In genomic region chr9:134146774-134147493, GRCh38 we compare ENCODE assay signal across 19 cellular contexts. TPM values are rescaled to one million over a fixed set of nuclear protein-coding genes. Genes with fewer than 3 reads are reported as not detected.
DNase-seq lines count a peak whose midpoint lies in the region; ATAC-seq, FAIRE-seq and TF ChIP-seq lines count a peak whose summit lies in the region.
"Had no signal": no experiment of that assay in that cellular context is flagged by ENCODE, and none has a peak within 500 bp of the region (broad histone marks: within the 10 kb centered on the region; RNA-seq: fewer than 3 reads in every experiment).

No MANE protein-coding gene starts in this region.

- H3K4me3 ChIP-seq in DND-41 (ENCODE audit: low read depth in 1 of 2, low read length in 2 of 2): no peak overlapping the region
- no peak overlapping the region for H3K4me3 ChIP-seq in HCT116 (replicated peaks in 1 of 2; ENCODE audit: low read depth in 1 of 2, low read length in 2 of 2)
- no peak overlapping the region for H3K4me3 ChIP-seq in GM12878
- H3K4me3 ChIP-seq in keratinocyte (ENCODE audit: control insufficient read depth in 2 of 3, extremely low read depth in 1 of 3, insufficient read depth in 2 of 3, low read depth in 1 of 3, low read length in 3 of 3): no peak overlapping the region
- H3K4me3 ChIP-seq: HAP-1, K562 had no signal

- SMC1A ChIA-PET in GM12878 (lab: Charles Lee; ENCODE audit: uncharacterized antibody, unreplicated experiment): interaction anchor here (1.6 kb wide), 1 partner anchor 11 kb away, joined by 3 read pairs; the partner anchor contains the start of gene WDR5

- no peaks in the 10 kb centered on the region for H3K27me3 ChIP-seq in DND-41 (ENCODE audit: insufficient read depth, low read length, poor library complexity)
- no peaks in the 10 kb centered on the region for H3K27me3 ChIP-seq in HCT116 (ENCODE audit: insufficient read depth, low read length)
- no peaks in the 10 kb centered on the region for H3K27me3 ChIP-seq in GM12878 (replicated peaks in 1 of 2; ENCODE audit: control insufficient read depth in 2 of 2, insufficient read depth in 2 of 2, low read length in 1 of 2)
- no peaks in the 10 kb centered on the region for H3K27me3 ChIP-seq in keratinocyte (ENCODE audit: control insufficient read depth, extremely low read depth, insufficient read depth, low read length)
- H3K27me3 ChIP-seq: BE2C had no signal

- H3K9ac ChIP-seq in DND-41 (ENCODE audit: low read depth, low read length): no peak overlapping the region
- H3K9ac ChIP-seq in HCT116 (ENCODE audit: low read length): no peak overlapping the region
- no peak overlapping the region for H3K9ac ChIP-seq in GM12878 (ENCODE audit: control insufficient read depth, insufficient read depth, low read length)
- no peak overlapping the region for H3K9ac ChIP-seq in keratinocyte (ENCODE audit: control insufficient read depth, extremely low read depth, insufficient read depth, low read length)

- H3K4me2 ChIP-seq in DND-41 (ENCODE audit: insufficient read depth, low read length) (no peak overlapping the region), HCT116 (ENCODE audit: low read length) (no peak overlapping the region), GM12878 (ENCODE audit: control insufficient read depth, insufficient read depth) (no peak overlapping the region), keratinocyte (ENCODE audit: control insufficient read depth, extremely low read depth, insufficient read depth, low read depth, low read length) (peak overlapping the region; percentile 9)

- RAD21 ChIA-PET in HCT116 (lab: Charles Lee; ENCODE audit: low non-redundant PET in 1 of 2, low total read pairs in 2 of 2, uncharacterized antibody in 2 of 2, unreplicated experiment in 2 of 2) (no interaction called here), GM12878 (lab: Charles Lee; ENCODE audit: unreplicated experiment) (no interaction called here)

- intact Hi-C loops in HCT116 (cut with micrococcal nuclease): no loop called here
- intact Hi-C loops in GM12878 (cut with micrococcal nuclease; ENCODE audit: unreplicated experiment): no loop called here

- no peaks in the 10 kb centered on the region for H3K9me2 ChIP-seq in HCT116 (ENCODE audit: insufficient read depth)

- POLR2A ChIA-PET in HCT116 (lab: Charles Lee): interaction anchor here (1.0 kb wide), 1 partner anchor 11 kb away, joined by 3 read pairs; the partner anchor contains the start of gene WDR5
- POLR2A ChIA-PET in GM12878 (lab: Charles Lee): interaction anchor here (0.5 kb wide), 1 partner anchor 14 kb away, joined by 3 read pairs; no protein-coding TSS in a partner anchor

- BruUV-seq in HCT116 (replicated peaks; lab: Mats Ljungman, UMichigan) (no TSS peak), GM12878 (replicated peaks; lab: Mats Ljungman, UMichigan) (no TSS peak)

- no peaks in the 10 kb centered on the region for H3K9me3 ChIP-seq in DND-41 (ENCODE audit: insufficient read depth, low read length, severe bottlenecking)
- no peaks in the 10 kb centered on the region for H3K9me3 ChIP-seq in HCT116 (ENCODE audit: control insufficient read depth in 1 of 2, insufficient read depth in 1 of 2, low read depth in 1 of 2, low read length in 2 of 2)
- no peaks in the 10 kb centered on the region for H3K9me3 ChIP-seq in GM12878 (replicated peaks; ENCODE audit: control insufficient read depth, insufficient read depth, low read length)
- H3K9me3 ChIP-seq in keratinocyte (ENCODE audit: control insufficient read depth, low read depth, low read length): no peaks in the 10 kb centered on the region
- H3K9me3 ChIP-seq: BE2C, HAP-1 had no signal

- WGBS in GM12878 (ENCODE audit: insufficient coverage, insufficient replicate concordance, low lambda C conversion rate, missing lambda C conversion rate): 98% methylated on average over 8 of the region's 8 CpGs

- ATAC-seq in DND-41 (ENCODE audit: insufficient read depth, low read depth) (peak; percentile 50; the same call in 1 of the 3 replicates), HCT116 (peak; percentile 66), GM12878 (0 out of 3 replicates have a peak, but pooled peaks have one; percentile 40), HG03565 (IDR thresholded peaks at IDR 0.05; ENCODE audit: unreplicated experiment) (no peak)
- ATAC-seq: K562 had no signal

- no peak overlapping the region for H2AFZ ChIP-seq in DND-41 (ENCODE audit: low read depth, low read length)
- H2AFZ ChIP-seq in HCT116 (ENCODE audit: low read depth, low read length, poor library complexity, severe bottlenecking): no peak overlapping the region
- H2AFZ ChIP-seq in GM12878 (ENCODE audit: control insufficient read depth, low read depth, low read length): no peak overlapping the region
- H2AFZ ChIP-seq in keratinocyte (ENCODE audit: control insufficient read depth, low read length): no peak overlapping the region

- H4K20me1 ChIP-seq in DND-41 (ENCODE audit: insufficient read depth, low read length) (peaks cover 27% of the 10 kb centered on the region), HCT116 (ENCODE audit: insufficient read depth) (no peaks in the 10 kb centered on the region), GM12878 (ENCODE audit: control insufficient read depth, insufficient read depth) (no peaks in the 10 kb centered on the region), keratinocyte (ENCODE audit: control insufficient read depth, extremely low read depth, insufficient read depth, low read length) (peaks cover 9% of the 10 kb centered on the region)

- H3K27ac ChIP-seq in DND-41 (ENCODE audit: low read length): no peak overlapping the region
- no peak overlapping the region for H3K27ac ChIP-seq in HCT116 (ENCODE audit: low read depth, low read length)
- no peak overlapping the region for H3K27ac ChIP-seq in GM12878 (ENCODE audit: control insufficient read depth, insufficient read depth)
- no peak overlapping the region for H3K27ac ChIP-seq in keratinocyte (ENCODE audit: control insufficient read depth, insufficient read depth, low read length)

- no peaks in the 10 kb centered on the region for H3K4me1 ChIP-seq in DND-41 (ENCODE audit: insufficient read depth, low read length)
- H3K4me1 ChIP-seq in HCT116 (ENCODE audit: control insufficient read depth in 1 of 2, insufficient read depth in 2 of 2, low read length in 2 of 2): no peaks in the 10 kb centered on the region
- peaks cover 12% of the 10 kb centered on the region for H3K4me1 ChIP-seq in GM12878 (ENCODE audit: control insufficient read depth, insufficient read depth, low read length)
- H3K4me1 ChIP-seq in keratinocyte (ENCODE audit: control insufficient read depth, extremely low read depth, insufficient read depth, low read length): peaks cover 15% of the 10 kb centered on the region
- H3K4me1 ChIP-seq: BE2C, HAP-1 had no signal

- no peaks in the 10 kb centered on the region for H3K9me1 ChIP-seq in keratinocyte (ENCODE audit: control insufficient read depth, extremely low read depth, insufficient read depth, low read length)

- H3K36me3 ChIP-seq in DND-41 (ENCODE audit: insufficient read depth, low read length) (peaks cover 84% of the 10 kb centered on the region), HCT116 (ENCODE audit: control insufficient read depth in 1 of 2, insufficient read depth in 2 of 2, low read length in 2 of 2) (peaks cover 47 to 63% of the 10 kb centered on the region in 2 experiments; a peak in 3 of 4 replicates), GM12878 (ENCODE audit: control insufficient read depth in 2 of 2, insufficient read depth in 2 of 2, low read length in 1 of 2) (peaks cover 35 to 43% of the 10 kb centered on the region in 2 experiments; a peak in 3 of 4 replicates), keratinocyte (ENCODE audit: control insufficient read depth in 2 of 2, extremely low read depth in 1 of 2, insufficient read depth in 2 of 2, low read length in 2 of 2) (peaks cover 36 to 54% of the 10 kb centered on the region in 2 experiments)

- FAIRE-seq in GM12878 (lab: Jason Lieb, UNC) (no peak), keratinocyte (lab: Jason Lieb, UNC) (no peak)
- FAIRE-seq: GM18507, K562, RCC 7860 had no signal

- dilution Hi-C loops in keratinocyte (cut with MboI; ENCODE audit: extremely low pct_ligation_motif_present, low sequenced_read_pairs): no loop called here

- no peak for TF ChIP-seq CTCF in DND-41 (IDR thresholded peaks at IDR 0.05; ENCODE audit: borderline replicate concordance, extremely low read depth, low read length, poor library complexity, severe bottlenecking)
- TF ChIP-seq CTCF in HCT116 (IDR thresholded peaks at IDR 0.05 in 2 of 3, conservative IDR thresholded peaks at IDR 0.05 in 1 of 3; ENCODE audit: borderline replicate concordance in 1 of 3, insufficient read depth in 1 of 3, low read depth in 2 of 3, low read length in 2 of 3): 0 out of 6 replicates have a peak, but pooled peaks of 1 of the 3 experiments have one; percentile 8
- no peak for TF ChIP-seq CTCF in GM12878 (IDR thresholded peaks at IDR 0.05 in 2 of 3, conservative IDR thresholded peaks at IDR 0.05 in 1 of 3; ENCODE audit: control insufficient read depth in 2 of 3, extremely low read depth in 1 of 3, insufficient read depth in 1 of 3, low read depth in 3 of 3, low read length in 3 of 3)
- TF ChIP-seq CTCF in keratinocyte (optimal IDR thresholded peaks at IDR 0.05 in 1 of 3, IDR thresholded peaks at IDR 0.05 in 1 of 3, conservative IDR thresholded peaks at IDR 0.05 in 1 of 3; ENCODE audit: extremely low read depth in 1 of 3, insufficient read depth in 2 of 3, low read length in 3 of 3): peak in 2 of 3 experiments; percentile 16 to 30

- TF ChIP-seq POLR2A in HCT116 (IDR thresholded peaks at IDR 0.05; ENCODE audit: borderline replicate concordance, extremely low read depth, insufficient read depth, insufficient read length) (no peak), GM12878 (IDR thresholded peaks at IDR 0.05; ENCODE audit: low read depth, low read length) (no peak)

- TF ChIP-seq EP300 in GM12878 (IDR thresholded peaks at IDR 0.05; ENCODE audit: borderline replicate concordance in 1 of 2, control insufficient read depth in 1 of 2, low read depth in 2 of 2, low read length in 2 of 2): no peak

- CTCF ChIA-PET in HCT116 (lab: Charles Lee) (no interaction called here), GM12878 (lab: Yijun Ruan, JAX) (no interaction called here)

- DNase-seq in DND-41 (no peak), HCT116 (ENCODE audit: low read depth, low spot score) (no peak), GM12878 (ENCODE audit: low read depth, low spot score) (no peak), keratinocyte (ENCODE audit: low read depth, low spot score) (no peak), NCI-H146 (lab: John Stamatoyannopoulos, UW) (no peak), NCI-H510A treated with DMSO at 0.1 percent for 48 hours (lab: John Stamatoyannopoulos, UW) (no peak)
- DNase-seq: BE2C; CD8-positive, alpha-beta memory T cell; EL; NCI-H1092 treated with DMSO at 0.1 percent for 48 hours; NCI-H1694 treated with DMSO at 0.1 percent for 48 hours; NCI-H446; NCI-H82 had no signal

- in situ Hi-C loops in GM12878 (cut with MboI): no loop called here

- TF ChIP-seq RAD21 in HCT116 (IDR thresholded peaks at IDR 0.05; ENCODE audit: low read depth) (no peak), GM12878 (IDR thresholded peaks at IDR 0.05; ENCODE audit: insufficient read depth, low read depth, low read length) (no peak)

- H3K79me2 ChIP-seq in DND-41 (ENCODE audit: insufficient read depth, low read length) (peaks cover 20% of the 10 kb centered on the region; the same call in 1 of the 2 replicates), HCT116 (ENCODE audit: insufficient read depth, low read length) (peaks cover 54% of the 10 kb centered on the region), GM12878 (ENCODE audit: control insufficient read depth, insufficient read depth, low read length) (no peaks in the 10 kb centered on the region), keratinocyte (ENCODE audit: control insufficient read depth, insufficient read depth, low read length) (peaks cover 11% of the 10 kb centered on the region)

RNA-seq across cellular contexts. Expression of gene WDR5, which starts 11.1 kb away (rescaled TPM):
- total RNA-seq in HCT116 (2021; ENCODE audit: unreplicated experiment) (55.8 TPM), GM12878 (2014; rRNA removed) (27.6 and 33.2 TPM in 2 replicates), GM12878 (2014; rRNA removed; fragmentation: Illumina TruSeq; extraction: Trizol) (24.0 and 27.0 TPM in 2 replicates), GM12878 (2021) (43.7 and 43.9 TPM in 2 replicates)
- 31.4 and 36.2 TPM in 2 replicates for polyA plus RNA-seq in HCT116 (2012)
- 25.9 and 34.3 TPM in 2 replicates for total RNA-seq in GM12878 (2013; cell fraction: nucleolus; rRNA removed)
- 13.2 TPM for polyA plus RNA-seq in GM12878 (2011; ENCODE audit: low read depth)
- polyA plus RNA-seq in GM12878 (2011; rRNA removed) (25.5 and 29.0 TPM in 2 replicates), GM12878 (2014; fragmentation: Illumina TruSeq; extraction: Trizol) (30.7 and 33.1 TPM in 2 replicates), GM12878 (2014; fragmentation: Nextera tagmentation; extraction: Ambion mirVana) (1 to 10 TPM; 1.4 to 3.8 TPM), GM12878 (2014; rRNA removed) (37.1 and 44.9 TPM in 2 replicates), GM12878 (2016; fragmentation: Nextera tagmentation; extraction: Ambion mirVana) (10 to 100 TPM; 36.9 to 42.7 TPM), keratinocyte (20.3 to 41.8 TPM (median 31.2 TPM) in 3 replicates)
- polyA plus RNA-seq in GM12878 (2011; cell fraction: cytosol; rRNA removed): 33.1 and 40.0 TPM in 2 replicates
- 61.7 and 83.0 TPM in 2 replicates for polyA plus RNA-seq in GM12878 (2011; cell fraction: nucleus; rRNA removed)
- polyA plus RNA-seq in GM12878 (2012): 22.4 and 23.7 TPM in 2 replicates
- polyA minus RNA-seq in GM12878 (2011; rRNA and poly(A)+ RNA removed): 16.2 and 21.2 TPM in 2 replicates
- 12.0 and 14.2 TPM in 2 replicates for polyA minus RNA-seq in GM12878 (2011; cell fraction: cytosol; rRNA and poly(A)+ RNA removed)
- 20.9 and 31.9 TPM in 2 replicates for polyA minus RNA-seq in GM12878 (2011; cell fraction: nucleus; rRNA and poly(A)+ RNA removed)
- 5.2 TPM for polyA plus RNA-seq in keratinocyte (2011; ENCODE audit: low read depth)
- polyA plus RNA-seq in keratinocyte (2011; cell fraction: cytosol; rRNA removed): 29.4 and 29.9 TPM in 2 replicates
- polyA plus RNA-seq in keratinocyte (2011; cell fraction: nucleus; rRNA removed): 44.8 and 44.9 TPM in 2 replicates
- polyA plus RNA-seq in keratinocyte (2012; ENCODE audit: low replicate concordance): 16.1 and 34.1 TPM in 2 replicates
- 13.5 to 36.0 TPM (median 17.8 TPM) in 3 replicates for polyA minus RNA-seq in keratinocyte
- 16.1 TPM for polyA minus RNA-seq in keratinocyte (2011; cell fraction: cytosol; rRNA and poly(A)+ RNA removed)
- 13.5 and 18.4 TPM in 2 replicates for polyA minus RNA-seq in keratinocyte (2011; cell fraction: nucleus; rRNA and poly(A)+ RNA removed)

RNA-seq across cellular contexts. Expression of gene RNU6ATAC, which starts 17.4 kb away (rescaled TPM):
- total RNA-seq in HCT116 (2021; ENCODE audit: unreplicated experiment): 57.2 TPM
- not detected in 2 replicates for polyA plus RNA-seq in HCT116 (2012)
- not detected in 2 replicates for total RNA-seq in GM12878 (2013; cell fraction: nucleolus; rRNA removed)
- total RNA-seq in GM12878 (2014; rRNA removed): not detected in 2 replicates
- total RNA-seq in GM12878 (2014; rRNA removed; fragmentation: Illumina TruSeq; extraction: Trizol): 184 and 189 TPM in 2 replicates
- total RNA-seq in GM12878 (2021): 69.7 and 89.7 TPM in 2 replicates
- polyA plus RNA-seq in GM12878 (2011; ENCODE audit: low read depth): not detected
- polyA plus RNA-seq in GM12878 (2011; rRNA removed): not detected in 2 replicates
- polyA plus RNA-seq in GM12878 (2011; cell fraction: cytosol; rRNA removed): not detected in 2 replicates
- not detected in 2 replicates for polyA plus RNA-seq in GM12878 (2011; cell fraction: nucleus; rRNA removed)
- not detected in 2 replicates for polyA plus RNA-seq in GM12878 (2012)
- polyA plus RNA-seq in GM12878 (2014; fragmentation: Illumina TruSeq; extraction: Trizol): not detected in 2 replicates
- not detected for polyA plus RNA-seq in GM12878 (2014; fragmentation: Nextera tagmentation; extraction: Ambion mirVana)
- not detected in 2 replicates for polyA plus RNA-seq in GM12878 (2014; rRNA removed)
- polyA plus RNA-seq in GM12878 (2016; fragmentation: Nextera tagmentation; extraction: Ambion mirVana): not detected
- under 0.01 and 1,618 TPM in 2 replicates for polyA minus RNA-seq in GM12878 (2011; rRNA and poly(A)+ RNA removed)
- 495 and 1,333 TPM in 2 replicates for polyA minus RNA-seq in GM12878 (2011; cell fraction: cytosol; rRNA and poly(A)+ RNA removed)
- polyA minus RNA-seq in GM12878 (2011; cell fraction: nucleus; rRNA and poly(A)+ RNA removed): under 0.01 TPM in 2 replicates
- not detected in 3 replicates for polyA plus RNA-seq in keratinocyte
- polyA plus RNA-seq in keratinocyte (2011; ENCODE audit: low read depth): not detected
- not detected in 2 replicates for polyA plus RNA-seq in keratinocyte (2011; cell fraction: cytosol; rRNA removed)
- not detected in 2 replicates for polyA plus RNA-seq in keratinocyte (2011; cell fraction: nucleus; rRNA removed)
- not detected in 2 replicates for polyA plus RNA-seq in keratinocyte (2012; ENCODE audit: low replicate concordance)
- polyA minus RNA-seq in keratinocyte: under 0.01 TPM in 3 replicates
- polyA minus RNA-seq in keratinocyte (2011; cell fraction: cytosol; rRNA and poly(A)+ RNA removed): not detected
- not detected in 2 replicates for polyA minus RNA-seq in keratinocyte (2011; cell fraction: nucleus; rRNA and poly(A)+ RNA removed)
- polyA plus RNA-seq: AG04450; CD8-positive, alpha-beta memory T cell; K562 had no signal

Comparison
In these comparisons a context has a peak if more than half of its experiments do, and no peak if none do; other contexts are left out.
1. CTCF ChIP-seq: peak in keratinocyte (2 of 3); none in DND-41 (single experiment) and GM12878 (0 of 3).